In genomic region chr17:80949451-80950421, GRCh38 we compare ENCODE assay signal across 17 cellular contexts. TPM values are rescaled to one million over a fixed set of nuclear protein-coding genes. Genes with fewer than 3 reads are reported as not detected.
A peak's percentile ranks its signal among the peaks of the same experiment; 100 is the strongest.
DNase-seq lines count a peak whose midpoint lies in the region; ATAC-seq, FAIRE-seq and TF ChIP-seq lines count a peak whose summit lies in the region.
"Had no signal": no experiment of that assay in that cellular context is flagged by ENCODE, and none has a peak within 500 bp of the region (broad histone marks: within the 10 kb centered on the region; RNA-seq: fewer than 3 reads in every experiment).

No MANE protein-coding gene starts in this region.

- FAIRE-seq in small intestine (lab: Jason Lieb, UNC): no peak
- FAIRE-seq: urothelium cell line had no signal

- DNase-seq in ELF-1 (ENCODE audit: low read depth, low spot score): peak; percentile 39
- DNase-seq in OCI-LY7 (ENCODE audit: low spot score): no peak
- peak in 3 of 5 donors; percentile 28 to 53 (median 36) for DNase-seq in heart left ventricle
- peak; percentile 73 for DNase-seq in posterior vena cava (ENCODE audit: low spot score)
- DNase-seq in stimulated activated CD4-positive, alpha-beta T cell treated with anti-CD3 and anti-CD28 coated beads, Interleukin-2, amount 100 ng/mL, for 48 hours: no peak
- DNase-seq in small intestine: no peak
- no peak for DNase-seq in NK-92 treated with Interleukin-12 subunit alpha and Interleukin-12 subunit beta, amount 100 ng/mL, for 24 hours (lab: John Stamatoyannopoulos, UW)
- no peak for DNase-seq in activated CD4-positive, CD25-positive, alpha-beta regulatory T cell treated with anti-CD3 and anti-CD28 coated beads, Interleukin-2, amount 50 U/mL, for 72 hours
- DNase-seq: activated CD8-positive, alpha-beta memory T cell treated with anti-CD3 and anti-CD28 coated beads, Interleukin-2, amount 10 ng/mL, durations not matched to agents 7 days and 5 days; immature natural killer cell; KG1; NCI-H1092 treated with DMSO at 0.1 percent for 48 hours; NCI-H226; PC-9; stimulated activated naive CD4-positive, alpha-beta T cell treated with Interleukin-2 at 50 U/mL for 16 hours had no signal

- peak in 3 of 4 donors; percentile 27 to 54 (median 47) for ATAC-seq in heart left ventricle
- ATAC-seq: activated CD8-positive, alpha-beta memory T cell treated with anti-CD3 and anti-CD28 coated beads, Interleukin-2, amount 10 ng/mL, durations not matched to agents 7 days and 5 days had no signal

- H3K4me2 ChIP-seq in OCI-LY7 (ENCODE audit: low read length): no peak overlapping the region
- H3K4me2 ChIP-seq: PC-9, smooth muscle cell had no signal

- no peak overlapping the region for H3K4me3 ChIP-seq in OCI-LY7 (ENCODE audit: low read depth, low read length, poor library complexity, severe bottlenecking)
- H3K4me3 ChIP-seq in heart left ventricle: no peak overlapping the region
- no peak overlapping the region for H3K4me3 ChIP-seq in small intestine (ENCODE audit: low read depth in 1 of 2, low read length in 2 of 2)
- H3K4me3 ChIP-seq: PC-9, smooth muscle cell had no signal

- 69 to 77% (median 74%) methylated on average over 42 to 44 of the region's 44 CpGs for WGBS in heart left ventricle, 4 donors
- WGBS in small intestine, 3 donors: 91 to 94% (median 91%) methylated on average over 44 of the region's 44 CpGs

- no peak overlapping the region for H2AFZ ChIP-seq in OCI-LY7 (ENCODE audit: low read length)
- H2AFZ ChIP-seq: PC-9 had no signal

- TF ChIP-seq POLR2A in heart left ventricle (IDR thresholded peaks at IDR 0.05): no peak

- intact Hi-C loops in OCI-LY7 (cut with micrococcal nuclease; ENCODE audit: unreplicated experiment): no loop called here
- intact Hi-C loops in heart left ventricle (cut with DNase I): no loop called here
- intact Hi-C loops in posterior vena cava (cut with DNase I): no loop called here

- peaks cover 18% of the 10 kb centered on the region for H3K36me3 ChIP-seq in OCI-LY7 (ENCODE audit: insufficient read depth, low read length)
- peaks cover 0 to 51% (median 35%) of the 10 kb centered on the region in 9 donors for H3K36me3 ChIP-seq in heart left ventricle
- H3K36me3 ChIP-seq in small intestine (ENCODE audit: control insufficient read depth in 2 of 2, insufficient read depth in 2 of 2, low read length in 2 of 2): peaks cover 0 to 8% of the 10 kb centered on the region in 2 donors

- CTCF ChIA-PET in OCI-LY7 (lab: Charles Lee; ENCODE audit: unreplicated experiment): no interaction called here

- H3K9me2 ChIP-seq in OCI-LY7 (ENCODE audit: insufficient read depth, low read length): no peaks in the 10 kb centered on the region

- no peak overlapping the region for H3K27ac ChIP-seq in OCI-LY7 (ENCODE audit: low read depth, low read length, poor library complexity, severe bottlenecking)
- peak overlapping the region in 1 of 12 donors; percentile 14 for H3K27ac ChIP-seq in heart left ventricle
- no peak overlapping the region for H3K27ac ChIP-seq in small intestine (ENCODE audit: low read depth in 1 of 2, low read length in 1 of 2)
- H3K27ac ChIP-seq: PC-9 had no signal

- POLR2A ChIA-PET in OCI-LY7 (lab: Charles Lee): no interaction called here

- BruUV-seq in OCI-LY7 (replicated peaks; lab: Mats Ljungman, UMichigan): no TSS peak

- H3K9me3 ChIP-seq in OCI-LY7 (ENCODE audit: low read length): no peaks in the 10 kb centered on the region
- H3K9me3 ChIP-seq in heart left ventricle: peaks cover 0 to 3% (median 0%) of the 10 kb centered on the region in 12 donors
- H3K9me3 ChIP-seq in small intestine (ENCODE audit: control insufficient read depth, low read depth): no peaks in the 10 kb centered on the region

- H3K79me2 ChIP-seq in OCI-LY7 (ENCODE audit: insufficient read depth, low read depth, low read length): no peaks in the 10 kb centered on the region

- H4K20me1 ChIP-seq in OCI-LY7 (ENCODE audit: insufficient read depth, low read length): no peaks in the 10 kb centered on the region

- H3K27me3 ChIP-seq in heart left ventricle (no peaks in the 10 kb centered on the region), small intestine (ENCODE audit: control insufficient read depth in 2 of 2, insufficient read depth in 2 of 2, low read length in 2 of 2) (no peaks in the 10 kb centered on the region)

- TF ChIP-seq CTCF in OCI-LY7 (conservative IDR thresholded peaks at IDR 0.05; ENCODE audit: low read length) (peak; percentile 23; the same call in 1 of the 2 replicates), heart left ventricle (IDR thresholded peaks at IDR 0.05) (peak in 5 of 12 donors; percentile 9 to 33 (median 21))

- no peaks in the 10 kb centered on the region for H3K4me1 ChIP-seq in OCI-LY7 (ENCODE audit: insufficient read depth, low read length, poor library complexity, severe bottlenecking)
- H3K4me1 ChIP-seq in heart left ventricle: peaks cover 0 to 9% (median 0%) of the 10 kb centered on the region in 12 donors
- no peaks in the 10 kb centered on the region for H3K4me1 ChIP-seq in small intestine (ENCODE audit: control insufficient read depth in 2 of 2, insufficient read depth in 1 of 2, low read depth in 1 of 2, low read length in 1 of 2)

RNA-seq across cellular contexts. Expression of gene CHMP6, which starts 41.9 kb away (rescaled TPM):
- total RNA-seq in OCI-LY7 (2014; rRNA removed; shearing (Covaris generic)): 7.9 and 10.8 TPM in 2 replicates
- 23.6 and 23.8 TPM in 2 replicates for total RNA-seq in OCI-LY7 (2022)
- 10 to 100 TPM; 17.9 to 25.9 (median 19.4) TPM for total RNA-seq in heart left ventricle
- polyA plus RNA-seq in heart left ventricle: 10 to 100 TPM; 24.4 to 35.5 TPM
- total RNA-seq in posterior vena cava: 10 to 100 TPM; 23.7 to 25.9 TPM
- 10 to 100 TPM; 29.0 to 35.8 (median 34.6) TPM for polyA plus RNA-seq in small intestine

Comparison
In these comparisons a context has a peak if more than half of its experiments do, and no peak if none do; other contexts are left out.
1. DNase-seq: peak in ELF-1 (single experiment), heart left ventricle (3 of 5) and posterior vena cava (single experiment); none in OCI-LY7 (single experiment), stimulated activated CD4-positive, alpha-beta T cell treated with anti-CD3 and anti-CD28 coated beads, Interleukin-2, amount 100 ng/mL, for 48 hours (0 of 2), small intestine (single experiment), NK-92 treated with Interleukin-12 subunit alpha and Interleukin-12 subunit beta, amount 100 ng/mL, for 24 hours (single experiment) and activated CD4-positive, CD25-positive, alpha-beta regulatory T cell treated with anti-CD3 and anti-CD28 coated beads, Interleukin-2, amount 50 U/mL, for 72 hours (single experiment).